23 cellular contexts compared by ENCODE assay signal in genomic region chr17:35523296-35523695, GRCh38. TPM values are rescaled to one million over a fixed set of nuclear protein-coding genes. Genes with fewer than 3 reads are reported as not detected.
DNase-seq lines count a peak whose midpoint lies in the region; ATAC-seq and TF ChIP-seq lines count a peak whose summit lies in the region.
"Had no signal": no experiment of that assay in that cellular context is flagged by ENCODE, and none has a peak within 500 bp of the region (broad histone marks: within the 10 kb centered on the region; RNA-seq: fewer than 3 reads in every experiment).

No MANE protein-coding gene starts in this region.

- H3K4me3 Mint-ChIP-seq in activated CD4-positive, alpha-beta T cell treated with anti-CD3 and anti-CD28 coated beads for 36 hours: no peak overlapping the region
- H3K4me3 Mint-ChIP-seq in T-cell (peak overlapping the region in 2 of 3 donors; percentile 31 to 72), Calu3 (ENCODE audit: low read depth, unreplicated experiment) (no peak overlapping the region)
- H3K4me3 Mint-ChIP-seq in naive thymus-derived CD4-positive, alpha-beta T cell: peak overlapping the region in 5 of 10 donors; percentile 4 to 82 (median 47)
- H3K4me3 Mint-ChIP-seq: WTC11 had no signal

- no peak for ATAC-seq in activated CD4-positive, alpha-beta T cell treated with anti-CD3 and anti-CD28 coated beads for 36 hours
- no peak for ATAC-seq in DND-41 (ENCODE audit: insufficient read depth, low read depth)
- ATAC-seq in T-cell (replicated peaks in 1 of 4): no peak
- ATAC-seq in naive thymus-derived CD4-positive, alpha-beta T cell: no peak
- ATAC-seq: A549, HCT116, WTC11 had no signal

- peaks cover 91% of the 10 kb centered on the region for H3K4me1 Mint-ChIP-seq in activated CD4-positive, alpha-beta T cell treated with anti-CD3 and anti-CD28 coated beads for 36 hours
- peaks cover 96 to 98% (median 97%) of the 10 kb centered on the region in 3 donors for H3K4me1 Mint-ChIP-seq in T-cell
- peaks cover 71 to 100% (median 97%) of the 10 kb centered on the region in 7 donors for H3K4me1 Mint-ChIP-seq in naive thymus-derived CD4-positive, alpha-beta T cell
- H3K4me1 Mint-ChIP-seq in Calu3 (ENCODE audit: low read depth, unreplicated experiment): peaks cover 26% of the 10 kb centered on the region

- TF ChIP-seq CTCF in DND-41 (IDR thresholded peaks at IDR 0.05; ENCODE audit: borderline replicate concordance, extremely low read depth, low read length, poor library complexity, severe bottlenecking) (no peak), Calu3 (IDR thresholded peaks at IDR 0.05; ENCODE audit: unreplicated experiment) (no peak)

- peak overlapping the region; percentile 55; the same call in 1 of the 2 replicates for H3K27ac ChIP-seq in DND-41 (ENCODE audit: low read length)
- H3K27ac ChIP-seq in naive thymus-derived CD4-positive, alpha-beta T cell (ENCODE audit: low read depth, low read length): no peak overlapping the region
- H3K27ac ChIP-seq: A549 had no signal

- H3K9me3 Mint-ChIP-seq in activated CD4-positive, alpha-beta T cell treated with anti-CD3 and anti-CD28 coated beads for 36 hours (ENCODE audit: low read depth): peaks cover 5% of the 10 kb centered on the region
- H3K9me3 Mint-ChIP-seq in T-cell: no peaks in the 10 kb centered on the region
- peaks cover 0 to 12% (median 3%) of the 10 kb centered on the region in 11 donors for H3K9me3 Mint-ChIP-seq in naive thymus-derived CD4-positive, alpha-beta T cell
- peaks cover 2% of the 10 kb centered on the region for H3K9me3 Mint-ChIP-seq in Calu3 (ENCODE audit: low read depth, unreplicated experiment)
- H3K9me3 Mint-ChIP-seq: WTC11 had no signal

- no peak overlapping the region for H2AFZ ChIP-seq in DND-41 (ENCODE audit: low read depth, low read length)

- H3K4me3 ChIP-seq in DND-41 (ENCODE audit: low read depth in 1 of 2, low read length in 2 of 2): no peak overlapping the region
- H3K4me3 ChIP-seq in naive thymus-derived CD4-positive, alpha-beta T cell (ENCODE audit: low read length): no peak overlapping the region
- H3K4me3 ChIP-seq: A549, MG63, skin epidermis had no signal

- H3K9me3 ChIP-seq in DND-41 (ENCODE audit: insufficient read depth, low read length, severe bottlenecking): no peaks in the 10 kb centered on the region
- no peaks in the 10 kb centered on the region for H3K9me3 ChIP-seq in naive thymus-derived CD4-positive, alpha-beta T cell (ENCODE audit: control insufficient read depth in 2 of 3, low read length in 3 of 3)
- H3K9me3 ChIP-seq: A549, MG63 had no signal

- H3K27ac Mint-ChIP-seq in activated CD4-positive, alpha-beta T cell treated with anti-CD3 and anti-CD28 coated beads for 36 hours: peak overlapping the region; percentile 34
- peak overlapping the region; percentile 74 to 84 for H3K27ac Mint-ChIP-seq in T-cell
- H3K27ac Mint-ChIP-seq in naive thymus-derived CD4-positive, alpha-beta T cell: peak overlapping the region in 7 of 9 donors; percentile 29 to 90 (median 71)
- no peak overlapping the region for H3K27ac Mint-ChIP-seq in Calu3 (ENCODE audit: unreplicated experiment)
- H3K27ac Mint-ChIP-seq: WTC11 had no signal

- peaks cover 99% of the 10 kb centered on the region for H3K79me2 ChIP-seq in DND-41 (ENCODE audit: insufficient read depth, low read length)

- H3K27me3 Mint-ChIP-seq in activated CD4-positive, alpha-beta T cell treated with anti-CD3 and anti-CD28 coated beads for 36 hours: no peaks in the 10 kb centered on the region
- H3K27me3 Mint-ChIP-seq in T-cell (no peaks in the 10 kb centered on the region), Calu3 (ENCODE audit: unreplicated experiment) (peaks cover 54% of the 10 kb centered on the region)
- H3K27me3 Mint-ChIP-seq in naive thymus-derived CD4-positive, alpha-beta T cell: no peaks in the 10 kb centered on the region

- no peak for DNase-seq in activated CD4-positive, alpha-beta T cell treated with anti-CD3 and anti-CD28 coated beads for 36 hours
- DNase-seq in activated CD4-positive, alpha-beta T cell treated with anti-CD3 and anti-CD28 coated beads for 1 hour: no peak
- DNase-seq in DND-41: no peak
- DNase-seq in T-cell: no peak
- no peak for DNase-seq in naive thymus-derived CD4-positive, alpha-beta T cell
- DNase-seq in NAMALWA (ENCODE audit: low spot score): no peak
- DNase-seq in NCI-H1417 (lab: John Stamatoyannopoulos, UW): no peak
- no peak for DNase-seq in Calu3
- DNase-seq: activated naive CD4-positive, alpha-beta T cell treated with Interleukin-2 at 50 U/mL for 16 hours; glutamatergic neuron; MG63; NCI-H2029; NK-92 treated with Interleukin-12 subunit alpha and Interleukin-12 subunit beta, amount 100 ng/mL, for 24 hours; stimulated activated CD4-positive, alpha-beta T cell treated with anti-CD3 and anti-CD28 coated beads, Interleukin-2, amount 100 ng/mL, for 48 hours had no signal

- H3K36me3 ChIP-seq in DND-41 (ENCODE audit: insufficient read depth, low read length): peaks cover 53% of the 10 kb centered on the region
- H3K36me3 ChIP-seq in naive thymus-derived CD4-positive, alpha-beta T cell (ENCODE audit: control insufficient read depth in 2 of 3, insufficient read depth in 3 of 3, low read length in 3 of 3): peaks cover 0 to 7% (median 0%) of the 10 kb centered on the region in 3 experiments
- H3K36me3 ChIP-seq: MG63 had no signal

- intact Hi-C loops in activated CD4-positive, alpha-beta T cell treated with anti-CD3 and anti-CD28 coated beads for 36 hours (cut with DNase I, micrococcal nuclease): no loop called here
- intact Hi-C loops in naive thymus-derived CD4-positive, alpha-beta T cell (cut with micrococcal nuclease): no loop called here
- intact Hi-C loops in Calu3 (cut with micrococcal nuclease; ENCODE audit: unreplicated experiment): no loop called here

- H3K27me3 ChIP-seq in DND-41 (ENCODE audit: insufficient read depth, low read length, poor library complexity): no peaks in the 10 kb centered on the region
- H3K27me3 ChIP-seq in naive thymus-derived CD4-positive, alpha-beta T cell (ENCODE audit: control insufficient read depth in 2 of 2, insufficient read depth in 2 of 2, low read length in 2 of 2): no peaks in the 10 kb centered on the region

- H3K4me2 ChIP-seq in DND-41 (ENCODE audit: insufficient read depth, low read length): 0 out of 2 replicates have a peak overlapping the region, but pooled peaks have one; percentile 34
- H3K4me2 ChIP-seq: A549 had no signal

- BruUV-seq in Calu3 (replicated peaks; lab: Mats Ljungman, UMichigan): no TSS peak

- peaks cover 40% of the 10 kb centered on the region for H4K20me1 ChIP-seq in DND-41 (ENCODE audit: insufficient read depth, low read length)

- no peak overlapping the region for H3K9ac ChIP-seq in DND-41 (ENCODE audit: low read depth, low read length)

- H3K36me3 Mint-ChIP-seq in activated CD4-positive, alpha-beta T cell treated with anti-CD3 and anti-CD28 coated beads for 36 hours (ENCODE audit: low read depth): peaks cover 57% of the 10 kb centered on the region
- peaks cover 73% of the 10 kb centered on the region for H3K36me3 Mint-ChIP-seq in T-cell
- peaks cover 9 to 65% (median 57%) of the 10 kb centered on the region in 5 donors for H3K36me3 Mint-ChIP-seq in naive thymus-derived CD4-positive, alpha-beta T cell
- H3K36me3 Mint-ChIP-seq in Calu3 (ENCODE audit: insufficient read depth, unreplicated experiment): no peaks in the 10 kb centered on the region
- H3K36me3 Mint-ChIP-seq: CD14-positive monocyte, WTC11 had no signal

- POLR2A ChIA-PET in activated CD4-positive, alpha-beta T cell treated with anti-CD3 and anti-CD28 coated beads for 36 hours (lab: Charles Lee): no interaction called here
- POLR2A ChIA-PET in T-cell (lab: Charles Lee): no interaction called here
- POLR2A ChIA-PET in naive thymus-derived CD4-positive, alpha-beta T cell (lab: Charles Lee): interaction anchor here (0.9 to 9.5 kb wide), 8 partner anchors 8 to 211 kb away, joined by 3 to 59 read pairs (median 6); partner anchors contain the start of gene SLFN12L

- CTCF ChIA-PET in activated CD4-positive, alpha-beta T cell treated with anti-CD3 and anti-CD28 coated beads for 36 hours (lab: Charles Lee): interaction anchor here (0.5 to 2.4 kb wide), 4 partner anchors 8 to 349 kb away, joined by 3 to 10 read pairs (median 4); no protein-coding TSS in a partner anchor
- CTCF ChIA-PET in T-cell (lab: Charles Lee): no interaction called here
- CTCF ChIA-PET in naive thymus-derived CD4-positive, alpha-beta T cell (lab: Charles Lee): interaction anchor here (0.7 to 3.2 kb wide), 2 partner anchors 11 to 15 kb away, joined by 3 to 12 read pairs; no protein-coding TSS in a partner anchor
- CTCF ChIA-PET in Calu3 (lab: Charles Lee): no interaction called here

- H3K4me1 ChIP-seq in DND-41 (ENCODE audit: insufficient read depth, low read length): peaks cover 60% of the 10 kb centered on the region
- H3K4me1 ChIP-seq in naive thymus-derived CD4-positive, alpha-beta T cell (ENCODE audit: control insufficient read depth in 2 of 2, insufficient read depth in 2 of 2, low read length in 2 of 2): peaks cover 48 to 78% of the 10 kb centered on the region in 2 donors
- H3K4me1 ChIP-seq: A549 had no signal

RNA-seq across cellular contexts. Expression of gene SLFN12L, which starts 14.2 kb away (rescaled TPM):
- total RNA-seq in activated CD4-positive, alpha-beta T cell treated with anti-CD3 and anti-CD28 coated beads for 36 hours: 10 to 100 TPM; 23.3 to 23.7 TPM
- total RNA-seq in T-cell (100 to 1,000 TPM in 1 of 5 donors, 10 to 100 TPM in 4; 79.7 to 113 (median 90.7) TPM), Calu3 (2022) (0.14 and 0.51 TPM in 2 replicates)
- 100 to 1,000 TPM in 1 of 5 experiments, 10 to 100 TPM in 4; 41.7 to 111 (median 52.9) TPM for total RNA-seq in naive thymus-derived CD4-positive, alpha-beta T cell
- polyA plus RNA-seq in naive thymus-derived CD4-positive, alpha-beta T cell: 10 to 100 TPM; 12.0 to 13.6 TPM
- total RNA-seq: NCI-H460 had no signal
- polyA plus RNA-seq: A549 had no signal

RNA-seq across cellular contexts. Expression of gene SLFN14, which starts 37.3 kb away (rescaled TPM):
- not detected for total RNA-seq in activated CD4-positive, alpha-beta T cell treated with anti-CD3 and anti-CD28 coated beads for 36 hours
- total RNA-seq in T-cell (not detected), Calu3 (2022) (not detected in 2 replicates)
- not detected for total RNA-seq in naive thymus-derived CD4-positive, alpha-beta T cell
- under 1 TPM in 1 of 2 donors, not detected in 1; 0.06 TPM for polyA plus RNA-seq in naive thymus-derived CD4-positive, alpha-beta T cell
- total RNA-seq: fibroblast of lung; NCI-H460; pulmonary artery endothelial cell; T-helper 2 cell treated with Interferon-gamma antibody and Interleukin-4, amounts not matched to agents 100 ng/mL and 5 ng/mL, for 36 hours; WTC11 had no signal
- polyA plus RNA-seq: A549, fibroblast of lung had no signal

RNA-seq across cellular contexts. Expression of gene PEX12, which starts 55.1 kb away (rescaled TPM):
- total RNA-seq in activated CD4-positive, alpha-beta T cell treated with anti-CD3 and anti-CD28 coated beads for 36 hours: 1 to 10 TPM; 5.7 to 6.1 TPM
- total RNA-seq in T-cell (1 to 10 TPM; 3.6 to 6.6 (median 5.6) TPM), Calu3 (2022) (3.4 and 4.1 TPM in 2 replicates)
- total RNA-seq in naive thymus-derived CD4-positive, alpha-beta T cell: 1 to 10 TPM; 2.9 to 8.0 (median 5.3) TPM
- polyA plus RNA-seq in naive thymus-derived CD4-positive, alpha-beta T cell: 1 to 10 TPM; 2.2 to 5.0 TPM

Comparison
In these comparisons a context has a peak if more than half of its experiments do, and no peak if none do; other contexts are left out.
1. H3K4me3 Mint-ChIP-seq: peak in T-cell (2 of 3); none in activated CD4-positive, alpha-beta T cell treated with anti-CD3 and anti-CD28 coated beads for 36 hours (single experiment) and Calu3 (single experiment).
2. RNA of gene SLFN12L, which starts 14.2 kb away (total RNA-seq): 79.7 to 113 TPM in T-cell, 41.7 to 111 TPM in naive thymus-derived CD4-positive, alpha-beta T cell and 23.3 to 23.7 TPM in activated CD4-positive, alpha-beta T cell treated with anti-CD3 and anti-CD28 coated beads for 36 hours; 0.14 to 0.51 TPM in Calu3; every median in the first group is over 10 times any median in the second.
3. CTCF ChIA-PET loops: an anchor here in activated CD4-positive, alpha-beta T cell treated with anti-CD3 and anti-CD28 coated beads for 36 hours (0.5 to 2.4 kb wide) and naive thymus-derived CD4-positive, alpha-beta T cell (0.7 to 3.2 kb wide); none called in T-cell and Calu3.